ENCODE assay signal across 8 cellular contexts in genomic region chr16:47143329-47143676, GRCh38. TPM values are rescaled to one million over a fixed set of nuclear protein-coding genes. Genes with fewer than 3 reads are reported as not detected.
DNase-seq lines count a peak whose midpoint lies in the region; ATAC-seq and TF ChIP-seq lines count a peak whose summit lies in the region.

No MANE protein-coding gene starts in this region.

- POLR2A ChIA-PET in SK-N-SH (lab: Yijun Ruan, JAX): interaction anchor here (0.6 to 2.5 kb wide), 6 partner anchors 8 to 1022 kb away, joined by 3 to 12 read pairs (median 3); partner anchors contain the start of gene DNAJA2

- H2BK12ac ChIP-seq in H9 (ENCODE audit: insufficient read length, low read depth, low read length): no peak overlapping the region

- no peak overlapping the region for H4K5ac ChIP-seq in H9 (ENCODE audit: insufficient read length, low read depth, low read length)

- no peak overlapping the region for H2BK120ac ChIP-seq in H9 (ENCODE audit: low read depth, low read length, poor library complexity, severe bottlenecking)

- H3T11ph ChIP-seq in H9 (ENCODE audit: low read length): no peak overlapping the region

- peaks cover 16% of the 10 kb centered on the region for H3K23me2 ChIP-seq in H9 (ENCODE audit: insufficient read length, low read depth, low read length, poor library complexity, severe bottlenecking)

- H3K27me3 ChIP-seq in H9 (ENCODE audit: insufficient read depth, low read length): peaks cover 3% of the 10 kb centered on the region; the same call in 1 of the 2 replicates
- H3K27me3 ChIP-seq in SK-N-SH (ENCODE audit: insufficient read depth): no peaks in the 10 kb centered on the region
- H3K27me3 ChIP-seq in heart left ventricle: peaks cover 0 to 4% (median 0%) of the 10 kb centered on the region in 9 donors
- peaks cover 8% of the 10 kb centered on the region for H3K27me3 ChIP-seq in rectal smooth muscle tissue (ENCODE audit: control insufficient read depth, insufficient read depth, low read length)

- H3K56ac ChIP-seq in H9 (ENCODE audit: insufficient read length, low read depth, low read length): no peak overlapping the region

- H3K4me3 Mint-ChIP-seq in H9: peak overlapping the region; percentile 65 to 78; a peak in 4 of 5 replicates

- no peak overlapping the region for H2BK5ac ChIP-seq in H9 (ENCODE audit: insufficient read length, low read length)

- H3K4me3 ChIP-seq in SK-N-SH (ENCODE audit: low read depth in 2 of 2, low read length in 1 of 2): peak overlapping the region; percentile 83 to 84
- H3K4me3 ChIP-seq in heart left ventricle: peak overlapping the region; percentile 44 to 74 (median 60)
- H3K4me3 ChIP-seq in rectal smooth muscle tissue (ENCODE audit: low read length): peak overlapping the region; percentile 60

- no peak overlapping the region for H2AFZ ChIP-seq in H9 (ENCODE audit: low read length)
- H2AFZ ChIP-seq in SK-N-SH (ENCODE audit: low read depth): peak overlapping the region; percentile 79

- CTCF ChIA-PET in SK-N-SH (lab: Yijun Ruan, JAX): interaction anchor here (0.6 to 6.3 kb wide), 48 partner anchors 10 to 1050 kb away, joined by 3 to 152 read pairs (median 4); partner anchors contain the start of genes ABCC12, DNAJA2, ITFG1 and PHKB

- H3K4me2 ChIP-seq in H9 (ENCODE audit: insufficient read depth, insufficient read length, low read length) (peak overlapping the region; percentile 54), SK-N-SH (peak overlapping the region; percentile 89; the same call in 1 of the 2 replicates)

- no peak overlapping the region for H2BK20ac ChIP-seq in H9 (ENCODE audit: low read depth, low read length, poor library complexity, severe bottlenecking)

- H4K8ac ChIP-seq in H9 (replicated peaks; ENCODE audit: insufficient read length, low read depth, low read length): no peak overlapping the region

- peak overlapping the region; percentile 89; the same call in 1 of the 2 replicates for H3K14ac ChIP-seq in H9 (ENCODE audit: insufficient read depth, low read length)

- H3K9me3 Mint-ChIP-seq in H9: peaks cover 0 to 3% of the 10 kb centered on the region in 2 experiments; a peak in 1 of 5 replicates

- no peak for TF ChIP-seq EP300 in SK-N-SH (IDR thresholded peaks at IDR 0.05; ENCODE audit: borderline replicate concordance in 1 of 2, low read depth in 1 of 2, low read length in 1 of 2)

- H3K27ac Mint-ChIP-seq in H9: no peak overlapping the region

- H3K4ac ChIP-seq in H9 (ENCODE audit: low read depth, low read length): no peak overlapping the region

- no peaks in the 10 kb centered on the region for H3K4me1 ChIP-seq in H9 (ENCODE audit: insufficient read depth, low read length)
- H3K4me1 ChIP-seq in SK-N-SH (ENCODE audit: control insufficient read depth in 1 of 2, insufficient read depth in 2 of 2, low read depth in 1 of 2, low read length in 1 of 2): peaks cover 7 to 19% of the 10 kb centered on the region in 2 experiments; a peak in 2 of 4 replicates
- peaks cover 0 to 27% (median 3%) of the 10 kb centered on the region in 12 donors for H3K4me1 ChIP-seq in heart left ventricle
- H3K4me1 ChIP-seq in rectal smooth muscle tissue (ENCODE audit: control insufficient read depth, insufficient read depth, low read length): peaks cover 6% of the 10 kb centered on the region

- H3K9ac ChIP-seq in H9 (ENCODE audit: extremely low read depth, insufficient read length, low read length) (peak overlapping the region; percentile 2), SK-N-SH (peak overlapping the region; percentile 74; the same call in 1 of the 2 replicates), rectal smooth muscle tissue (ENCODE audit: low read length) (no peak overlapping the region)

- peaks cover 1% of the 10 kb centered on the region; the same call in 1 of the 2 replicates for H3K79me2 ChIP-seq in H9 (ENCODE audit: insufficient read depth, low read length)
- peaks cover 48% of the 10 kb centered on the region for H3K79me2 ChIP-seq in SK-N-SH (ENCODE audit: insufficient read depth)

- TF ChIP-seq RAD21 in SK-N-SH (IDR thresholded peaks at IDR 0.05; ENCODE audit: low read length): peak; percentile 46

- no peaks in the 10 kb centered on the region for H3K9me2 ChIP-seq in SK-N-SH

- H3K36me3 Mint-ChIP-seq in H9 (ENCODE audit: insufficient read depth in 1 of 3, low read depth in 3 of 3): no peaks in the 10 kb centered on the region; a peak in 1 of 7 replicates

- peak; percentile 90 for TF ChIP-seq CTCF in GM10266 (IDR thresholded peaks at IDR 0.05; ENCODE audit: control insufficient read depth, insufficient read depth, low read depth, missing control alignments)
- peak; percentile 86 for TF ChIP-seq CTCF in H9 (conservative IDR thresholded peaks at IDR 0.05)
- peak; percentile 65 for TF ChIP-seq CTCF in SK-N-SH (IDR thresholded peaks at IDR 0.05)
- peak; percentile 46 to 76 (median 58) for TF ChIP-seq CTCF in heart left ventricle (IDR thresholded peaks at IDR 0.05)

- H2BK15ac ChIP-seq in H9 (ENCODE audit: low read depth, low read length): no peak overlapping the region

- H3F3A ChIP-seq in SK-N-SH (replicated peaks; ENCODE audit: insufficient read depth): peaks cover 13% of the 10 kb centered on the region

- no CpG with 5 or more reads among the region's 55 CpGs for WGBS in H9 (ENCODE audit: extremely low coverage, insufficient read length, low lambda C conversion rate)
- WGBS in SK-N-SH (ENCODE audit: low lambda C conversion rate): 0% methylated on average over 8 of the region's 55 CpGs
- 0 to 1% (median 1%) methylated on average over 4 to 55 of the region's 55 CpGs; no CpG with 5 or more reads in 1 of the 4 donors for WGBS in heart left ventricle, 4 donors

- H3K4me1 Mint-ChIP-seq in H9: peaks cover 21 to 30% of the 10 kb centered on the region in 2 experiments

- peak in 3 of 4 donors; percentile 33 to 75 (median 75) for ATAC-seq in heart left ventricle

- no peak overlapping the region for H3K23ac ChIP-seq in H9 (ENCODE audit: insufficient read length, low read depth, low read length)

- H3K18ac ChIP-seq in H9 (ENCODE audit: insufficient read length, low read depth, low read length): no peak overlapping the region

- H3K36me3 ChIP-seq in SK-N-SH (replicated peaks in 1 of 2; ENCODE audit: control insufficient read depth in 1 of 2, insufficient read depth in 2 of 2, low read length in 1 of 2) (no peaks in the 10 kb centered on the region), heart left ventricle (no peaks in the 10 kb centered on the region), rectal smooth muscle tissue (ENCODE audit: control insufficient read depth, insufficient read depth, low read length) (no peaks in the 10 kb centered on the region)

- no peaks in the 10 kb centered on the region for H4K20me1 ChIP-seq in H9 (ENCODE audit: control insufficient read depth, insufficient read depth, insufficient read length)
- no peaks in the 10 kb centered on the region for H4K20me1 ChIP-seq in SK-N-SH (ENCODE audit: insufficient read depth)

- no peak overlapping the region for H3K27ac ChIP-seq in H9 (ENCODE audit: insufficient read length, low read depth, low read length)
- H3K27ac ChIP-seq in SK-N-SH (ENCODE audit: low read depth in 2 of 2, low read length in 1 of 2): peak overlapping the region; percentile 54 to 85
- peak overlapping the region in 11 of 12 donors; percentile 32 to 81 (median 62) for H3K27ac ChIP-seq in heart left ventricle
- H3K27ac ChIP-seq in rectal smooth muscle tissue (ENCODE audit: low read depth, low read length): no peak overlapping the region

- H3K9me3 ChIP-seq in H9 (ENCODE audit: control insufficient read depth, low read depth, low read length) (no peaks in the 10 kb centered on the region), SK-N-SH (no peaks in the 10 kb centered on the region), heart left ventricle (no peaks in the 10 kb centered on the region)

- intact Hi-C loops in heart left ventricle (cut with DNase I): loop anchor here in 9 of 10 donors (2.0 to 10.0 kb wide), 13 partner anchors 101 to 1471 kb away; partner anchors contain the start of genes ABCC12 (in 4 of the 9), DNAJA2 (in 1 of the 9), ITFG1 (in 1 of the 9) and N4BP1 (in 1 of the 9)

- peaks cover 35% of the 10 kb centered on the region for H3K27me3 Mint-ChIP-seq in H9 (ENCODE audit: low read depth)

- H4K91ac ChIP-seq in H9 (ENCODE audit: insufficient read length, low read depth, low read length): no peak overlapping the region

- peak; percentile 93 for DNase-seq in GM10266 (ENCODE audit: extremely low spot score)
- DNase-seq in H9: peak; percentile 82
- peak; percentile 57 for DNase-seq in LHCN-M2 (ENCODE audit: low read depth)
- peak; percentile 92 for DNase-seq in SK-N-SH
- peak; percentile 66 for DNase-seq in activated naive CD4-positive, alpha-beta T cell treated with anti-CD3 and anti-CD28 coated beads, Interleukin-2, amount 50 U/mL, for 16 hours
- DNase-seq in heart left ventricle: peak in 4 of 5 donors; percentile 34 to 76 (median 58)
- DNase-seq in NAMALWA (ENCODE audit: low spot score): no peak

- H3K79me1 ChIP-seq in H9 (ENCODE audit: insufficient read depth, low read depth, low read length, poor library complexity, severe bottlenecking): no peaks in the 10 kb centered on the region

- no peak for TF ChIP-seq POLR2A in heart left ventricle (IDR thresholded peaks at IDR 0.05)

- H2AK5ac ChIP-seq in H9 (ENCODE audit: insufficient read length, low read length): no peak overlapping the region

TF ChIP-seq in SK-N-SH, 30 proteins besides CTCF, POLR2A, EP300 and RAD21 (continues in another document):
- no peak for TF ChIP-seq MEF2A (IDR thresholded peaks at IDR 0.05; ENCODE audit: borderline replicate concordance, low read depth)
- TF ChIP-seq NRF1 (IDR thresholded peaks at IDR 0.05; ENCODE audit: low read depth, low read length): no peak
- no peak for TF ChIP-seq NFIC (IDR thresholded peaks at IDR 0.05; ENCODE audit: borderline replicate concordance)
- TF ChIP-seq PBX3 (IDR thresholded peaks at IDR 0.05): no peak
- no peak for TF ChIP-seq EZH2phosphoT487 (IDR thresholded peaks at IDR 0.05; ENCODE audit: borderline replicate concordance, low read depth)
- TF ChIP-seq SIN3A (IDR thresholded peaks at IDR 0.05; ENCODE audit: borderline replicate concordance, low read depth, low read length): no peak; the same call in 1 of the 2 replicates

RNA-seq across cellular contexts. Expression of gene NETO2, which starts 0.4 kb away (rescaled TPM):
- total RNA-seq in H9 (2021): 25.6 and 28.6 TPM in 2 replicates
- 31.8 and 33.0 TPM in 2 replicates for total RNA-seq in LHCN-M2 (2014; rRNA removed)
- polyA plus RNA-seq in LHCN-M2 (2012): 6.3 TPM
- polyA plus RNA-seq in SK-N-SH (2012; rRNA removed): 40.5 and 48.8 TPM in 2 replicates
- 51.3 and 57.3 TPM in 2 replicates for polyA plus RNA-seq in SK-N-SH (2012; cell fraction: cytosol; rRNA removed)
- 34.6 and 35.4 TPM in 2 replicates for polyA plus RNA-seq in SK-N-SH (2012; cell fraction: nucleus; rRNA removed)
- total RNA-seq in heart left ventricle: 1 to 10 TPM; 1.2 to 7.0 (median 2.3) TPM
- polyA plus RNA-seq in heart left ventricle: 1 to 10 TPM; 1.0 to 7.8 TPM

Comparison
In these comparisons a context has a peak if more than half of its experiments do, and no peak if none do; other contexts are left out.
1. H3K27ac ChIP-seq: peak in SK-N-SH (2 of 2) and heart left ventricle (11 of 12); none in H9 (single experiment) and rectal smooth muscle tissue (single experiment).
2. Peak in every context shown above with its lines, with median percentiles within 50 percentile points of each other: CTCF ChIP-seq and H3K4me3 ChIP-seq.